10 cellular contexts compared by ENCODE assay signal in genomic region chr7:94276046-94276445, GRCh38.
A peak's percentile ranks its signal among the peaks of the same experiment; 100 is the strongest.
DNase-seq lines count a peak whose midpoint lies in the region; ATAC-seq and TF ChIP-seq lines count a peak whose summit lies in the region.
"Had no signal": no experiment of that assay in that cellular context is flagged by ENCODE, and none has a peak within 500 bp of the region (broad histone marks: within the 10 kb centered on the region; RNA-seq: fewer than 3 reads in every experiment).

No MANE protein-coding gene starts in this region.

- DNase-seq in A673 (ENCODE audit: low spot score), result peak; percentile 11
- peak; percentile 38 for DNase-seq in NCI-H69 (lab: John Stamatoyannopoulos, UW)
- DNase-seq in foreskin melanocyte, result peak; percentile 43
- peak; percentile 35 for DNase-seq in mesenchymal stem cell
- DNase-seq in NCI-H345 treated with DMSO at 0.1 percent for 48 hours (lab: John Stamatoyannopoulos, UW; ENCODE audit: unreplicated experiment), result no peak
- DNase-seq in RWPE1 (ENCODE audit: low spot score), result no peak
- DNase-seq: CD8-positive, alpha-beta memory T cell; NCI-H1092 had no signal

- POLR2A ChIA-PET in A673 (lab: Charles Lee; ENCODE audit: low non-redundant PET) (no interaction called here), RWPE1 (lab: Yijun Ruan, JAX; ENCODE audit: low non-redundant PET) (no interaction called here)

- no peak for TF ChIP-seq CTCF in A673 (conservative IDR thresholded peaks at IDR 0.05; ENCODE audit: low read depth, low read length)
- TF ChIP-seq CTCF in RWPE1 (conservative IDR thresholded peaks at IDR 0.05; ENCODE audit: low read depth), result no peak

- H3K27ac ChIP-seq in A673 (ENCODE audit: low read depth, low read length, poor library complexity, severe bottlenecking) (no peak overlapping the region), mesenchymal stem cell (ENCODE audit: low read length, poor library complexity, severe bottlenecking) (no peak overlapping the region), RWPE1 (no peak overlapping the region)
- H3K27ac ChIP-seq: PC-9 had no signal

- H4K8ac ChIP-seq in mesenchymal stem cell (ENCODE audit: low read length), result no peak overlapping the region

- no peak overlapping the region for H3K4ac ChIP-seq in mesenchymal stem cell (ENCODE audit: low read depth in 1 of 2, low read length in 2 of 2)

- no peak overlapping the region for H2AK5ac ChIP-seq in mesenchymal stem cell (ENCODE audit: low read length, severe bottlenecking)

- no peak overlapping the region for H3K9ac ChIP-seq in mesenchymal stem cell (ENCODE audit: low read length)

- CTCF ChIA-PET in A673 (lab: Charles Lee) (no interaction called here), RWPE1 (lab: Yijun Ruan, JAX) (interaction anchor here (1.4 kb wide), 1 partner anchor 119 kb away, joined by 5 read pairs; no protein-coding TSS in a partner anchor)

- no peak overlapping the region for H3K4me2 ChIP-seq in mesenchymal stem cell (ENCODE audit: low read length, poor library complexity, severe bottlenecking)
- H3K4me2 ChIP-seq: PC-9 had no signal

- H3K4me1 ChIP-seq in A673 (ENCODE audit: insufficient read depth, low read length, poor library complexity, severe bottlenecking), result peaks cover 9% of the 10 kb centered on the region
- no peaks in the 10 kb centered on the region for H3K4me1 ChIP-seq in mesenchymal stem cell (ENCODE audit: control insufficient read depth, insufficient read depth, low read depth, low read length)

- WGBS in mesenchymal stem cell, result 62% methylated on average over 4 of the region's 4 CpGs

- no peak overlapping the region for H3K23ac ChIP-seq in mesenchymal stem cell (ENCODE audit: low read length in 2 of 2)

- no peak overlapping the region for H3K18ac ChIP-seq in mesenchymal stem cell (ENCODE audit: low read depth in 1 of 2, low read length in 2 of 2)

- H2BK120ac ChIP-seq in mesenchymal stem cell (ENCODE audit: low read depth, low read length), result no peak overlapping the region

- no peak overlapping the region for H2BK5ac ChIP-seq in mesenchymal stem cell (ENCODE audit: low read depth, low read length, poor library complexity, severe bottlenecking)

- H2BK12ac ChIP-seq in mesenchymal stem cell (ENCODE audit: low read length in 2 of 2), result no peak overlapping the region

- intact Hi-C loops in A673 (cut with micrococcal nuclease; ENCODE audit: unreplicated experiment), result loop anchor here (1.0 to 5.0 kb wide), 4 partner anchors 189 to 654 kb away; no protein-coding TSS in a partner anchor

- H3K9me3 ChIP-seq in A673 (ENCODE audit: low read depth, low read length, poor library complexity, severe bottlenecking) (no peaks in the 10 kb centered on the region), mesenchymal stem cell (ENCODE audit: control insufficient read depth, low read length) (no peaks in the 10 kb centered on the region)

- ATAC-seq in GM18909 (IDR thresholded peaks at IDR 0.05; ENCODE audit: poor library complexity, unreplicated experiment), result no peak

- no peak overlapping the region for H4K91ac ChIP-seq in mesenchymal stem cell (ENCODE audit: low read length)

- H2BK15ac ChIP-seq in mesenchymal stem cell (ENCODE audit: low read depth, poor library complexity, severe bottlenecking), result no peak overlapping the region

- no TSS peak for BruUV-seq in A673 (replicated peaks; lab: Mats Ljungman, UMichigan)

- no peaks in the 10 kb centered on the region for H3K27me3 ChIP-seq in A673 (replicated peaks; ENCODE audit: insufficient read depth, low read depth, low read length, poor library complexity)
- H3K27me3 ChIP-seq in mesenchymal stem cell (ENCODE audit: control insufficient read depth in 1 of 2, insufficient read depth in 1 of 2, low read length in 2 of 2), result no peaks in the 10 kb centered on the region

- H3K14ac ChIP-seq in mesenchymal stem cell (ENCODE audit: low read length in 2 of 2), result no peak overlapping the region

- H3K36me3 ChIP-seq in A673 (ENCODE audit: insufficient read depth, low read length, poor library complexity, severe bottlenecking) (no peaks in the 10 kb centered on the region), mesenchymal stem cell (ENCODE audit: control insufficient read depth in 1 of 2, insufficient read depth in 2 of 2, low read depth in 1 of 2, low read length in 2 of 2) (no peaks in the 10 kb centered on the region)

- no peak overlapping the region for H2AFZ ChIP-seq in mesenchymal stem cell (ENCODE audit: low read depth, low read length)
- H2AFZ ChIP-seq: PC-9 had no signal

- no peak overlapping the region for H3K4me3 ChIP-seq in A673 (ENCODE audit: low read depth, low read length, poor library complexity, severe bottlenecking)
- H3K4me3 ChIP-seq in mesenchymal stem cell (ENCODE audit: insufficient read depth in 1 of 2, low read depth in 1 of 2, low read length in 2 of 2), result no peak overlapping the region
- H3K4me3 ChIP-seq: PC-9 had no signal

- no peaks in the 10 kb centered on the region for H3K79me1 ChIP-seq in mesenchymal stem cell (replicated peaks; ENCODE audit: low read length, poor library complexity, severe bottlenecking)

Comparison
In these comparisons a context has a peak if more than half of its experiments do, and no peak if none do; other contexts are left out.
1. DNase-seq: peak in A673 (single experiment), NCI-H69 (single experiment), foreskin melanocyte (single experiment) and mesenchymal stem cell (single experiment); none in NCI-H345 treated with DMSO at 0.1 percent for 48 hours (single experiment) and RWPE1 (single experiment).